Comparison of ENCODE assay signal across 19 cellular contexts in genomic region chr18:9336827-9337226, GRCh38.
"Had no signal": no experiment of that assay in that cellular context is flagged by ENCODE, and none has a peak within 500 bp of the region (broad histone marks: within the 10 kb centered on the region; RNA-seq: fewer than 3 reads in every experiment).

No MANE protein-coding gene starts in this region.

- FAIRE-seq: TTC549 had no signal

- H3K9me3 Mint-ChIP-seq: activated B cell treated with CpG ODN at 0.5 μM for 24 hours; activated CD4-positive, alpha-beta T cell treated with anti-CD3 and anti-CD28 coated beads, Interleukin-2, amount 10 ng/mL, durations not matched to agents 24 days and 14 days; activated naive CD8-positive, alpha-beta T cell treated with anti-CD3 and anti-CD28 coated beads, Interleukin-2, amount 10 ng/mL, durations not matched to agents 7 days and 5 days; stimulated activated naive CD8-positive, alpha-beta T cell treated with anti-CD3 and anti-CD28 coated beads, Interleukin-15, Interleukin-2, amounts not matched to agents 100 ng/mL and 50 ng/mL, for 24 hours had no signal

- H3K4me1 ChIP-seq: right lobe of liver had no signal

- ATAC-seq: activated CD8-positive, alpha-beta T cell treated with anti-CD3 and anti-CD28 coated beads, Interleukin-2, amount 10 ng/mL, durations not matched to agents 7 days and 5 days; foreskin keratinocyte; left ventricle myocardium superior; right lobe of liver; upper lobe of right lung had no signal

- H3K27ac ChIP-seq: brain microvascular endothelial cell, foreskin keratinocyte, right lobe of liver, spleen, suprapubic skin, upper lobe of right lung had no signal

- H3K9me3 ChIP-seq: esophagus muscularis mucosa, right lobe of liver, spleen, suprapubic skin, upper lobe of right lung had no signal

- H3K4me3 ChIP-seq: right lobe of liver, upper lobe of right lung had no signal

- H3K4me3 Mint-ChIP-seq: activated B cell treated with CpG ODN at 0.5 μM for 24 hours; activated CD4-positive, alpha-beta T cell treated with anti-CD3 and anti-CD28 coated beads, Interleukin-2, amount 10 ng/mL, durations not matched to agents 24 days and 14 days; activated CD8-positive, alpha-beta T cell treated with anti-CD3 and anti-CD28 coated beads, Interleukin-2, amount 10 ng/mL, durations not matched to agents 7 days and 5 days; activated naive CD8-positive, alpha-beta T cell treated with anti-CD3 and anti-CD28 coated beads, Interleukin-2, amount 10 ng/mL, durations not matched to agents 7 days and 5 days; stimulated activated naive CD8-positive, alpha-beta T cell treated with anti-CD3 and anti-CD28 coated beads, Interleukin-15, Interleukin-2, amounts not matched to agents 100 ng/mL and 50 ng/mL, for 24 hours had no signal

- H3K27me3 ChIP-seq: brain microvascular endothelial cell, esophagus muscularis mucosa, foreskin keratinocyte, right lobe of liver, suprapubic skin, upper lobe of right lung had no signal

- H3K27me3 Mint-ChIP-seq: activated B cell treated with CpG ODN at 0.5 μM for 24 hours had no signal

- DNase-seq: activated B cell treated with CpG ODN at 0.5 μM for 24 hours; activated CD4-positive, alpha-beta T cell treated with anti-CD3 and anti-CD28 coated beads, Interleukin-2, amount 10 ng/mL, durations not matched to agents 24 days and 14 days; activated CD8-positive, alpha-beta T cell treated with anti-CD3 and anti-CD28 coated beads, Interleukin-2, amount 10 ng/mL, durations not matched to agents 7 days and 5 days; activated naive CD4-positive, alpha-beta T cell; activated naive CD8-positive, alpha-beta T cell treated with anti-CD3 and anti-CD28 coated beads, Interleukin-2, amount 10 ng/mL, durations not matched to agents 7 days and 5 days; brain microvascular endothelial cell; foreskin keratinocyte; glutamatergic neuron; left ventricle myocardium superior; mesendoderm; nephron progenitor cell; right lobe of liver; spleen; SW 1271; upper lobe of right lung had no signal

- H3K27ac Mint-ChIP-seq: activated B cell treated with CpG ODN at 0.5 μM for 24 hours; activated CD4-positive, alpha-beta T cell treated with anti-CD3 and anti-CD28 coated beads, Interleukin-2, amount 10 ng/mL, durations not matched to agents 24 days and 14 days; nephron progenitor cell; stimulated activated naive CD8-positive, alpha-beta T cell treated with anti-CD3 and anti-CD28 coated beads, Interleukin-15, Interleukin-2, amounts not matched to agents 100 ng/mL and 50 ng/mL, for 24 hours had no signal

- H3K36me3 ChIP-seq: right lobe of liver had no signal
